ENCODE assay signal across 9 cellular contexts in the genomic region with DNA sequence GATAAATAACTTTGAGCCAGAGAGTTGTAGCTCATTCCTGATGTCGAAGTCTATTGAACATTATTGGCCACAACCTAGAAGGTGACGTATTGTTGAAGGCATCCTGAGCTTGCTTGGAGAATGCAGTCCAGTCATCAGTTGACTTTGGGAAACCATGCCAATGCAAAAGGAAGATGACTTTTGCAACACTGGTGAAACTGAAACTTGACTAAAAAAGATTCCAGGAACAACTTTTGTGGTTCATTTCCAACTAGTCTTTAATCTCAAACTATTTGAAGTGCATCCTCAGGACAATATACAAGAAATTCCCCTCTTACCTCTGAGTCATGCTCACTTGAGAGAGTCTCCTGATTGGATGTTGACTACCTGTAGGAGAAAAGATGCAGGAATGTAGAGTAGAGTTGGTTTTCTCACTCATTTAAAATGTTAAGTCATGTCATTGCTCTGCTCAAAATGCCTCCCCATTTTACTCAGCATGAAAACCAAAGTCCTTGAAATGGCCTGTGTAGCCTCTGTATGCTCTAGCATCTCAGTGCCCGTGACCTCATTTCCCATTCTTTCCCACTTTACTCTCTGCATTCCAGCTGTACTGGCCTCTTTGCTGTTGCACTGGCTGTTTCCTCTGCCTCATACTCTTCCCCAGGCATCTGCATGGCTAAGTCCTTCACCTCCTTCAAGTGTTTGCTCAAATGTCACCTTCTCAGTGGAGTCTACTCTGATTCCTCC. TPM values are rescaled to one million over a fixed set of nuclear protein-coding genes. Genes with fewer than 3 reads are reported as not detected.
DNase-seq lines count a peak whose midpoint lies in the region; ATAC-seq and TF ChIP-seq lines count a peak whose summit lies in the region.
"Had no signal": no experiment of that assay in that cellular context is flagged by ENCODE, and none has a peak within 500 bp of the region (broad histone marks: within the 10 kb centered on the region; RNA-seq: fewer than 3 reads in every experiment).

No MANE protein-coding gene starts in this region.

- H2BK5ac ChIP-seq in IMR-90 (ENCODE audit: low read depth, low read length, poor library complexity, severe bottlenecking) (peak overlapping the region; percentile 35), mesenchymal stem cell (ENCODE audit: low read depth, low read length, poor library complexity, severe bottlenecking) (no peak overlapping the region)

- no peaks in the 10 kb centered on the region for H3K9me3 Mint-ChIP-seq in activated naive CD8-positive, alpha-beta T cell treated with anti-CD3 and anti-CD28 coated beads, Interleukin-2, amount 50 U/mL, for 24 hours

- no peak for TF ChIP-seq CTCF in IMR-90 (conservative IDR thresholded peaks at IDR 0.05; ENCODE audit: low read depth, low read length)

- H3K79me1 ChIP-seq in IMR-90 (ENCODE audit: low read depth in 1 of 2, low read length in 2 of 2) (no peaks in the 10 kb centered on the region), mesenchymal stem cell (replicated peaks; ENCODE audit: low read length, poor library complexity, severe bottlenecking) (no peaks in the 10 kb centered on the region)

- CTCF ChIA-PET in IMR-90 (lab: Yijun Ruan, JAX): no interaction called here

- no peaks in the 10 kb centered on the region for H3K27me3 Mint-ChIP-seq in activated naive CD8-positive, alpha-beta T cell treated with anti-CD3 and anti-CD28 coated beads, Interleukin-2, amount 50 U/mL, for 24 hours

- H4K5ac ChIP-seq in IMR-90 (ENCODE audit: low read depth, low read length): no peak overlapping the region

- peaks cover 33% of the 10 kb centered on the region for H3K4me1 Mint-ChIP-seq in activated naive CD8-positive, alpha-beta T cell treated with anti-CD3 and anti-CD28 coated beads, Interleukin-2, amount 50 U/mL, for 24 hours

- no peak overlapping the region for H4K91ac ChIP-seq in IMR-90 (ENCODE audit: insufficient read depth, low read depth, low read length)
- H4K91ac ChIP-seq in mesenchymal stem cell (ENCODE audit: low read length): no peak overlapping the region

- POLR2A ChIA-PET in IMR-90 (lab: Charles Lee; ENCODE audit: unreplicated experiment): no interaction called here

- H3K23ac ChIP-seq in IMR-90 (ENCODE audit: low read depth, low read length) (no peak overlapping the region), mesenchymal stem cell (ENCODE audit: low read length in 2 of 2) (no peak overlapping the region)

- H2AK5ac ChIP-seq in IMR-90 (ENCODE audit: low read depth, low read length) (no peak overlapping the region), mesenchymal stem cell (ENCODE audit: low read length, severe bottlenecking) (no peak overlapping the region)

- H3K36me3 ChIP-seq in IMR-90 (ENCODE audit: control insufficient read depth, insufficient read depth, low read length) (no peaks in the 10 kb centered on the region), mesenchymal stem cell (ENCODE audit: control insufficient read depth in 1 of 2, insufficient read depth in 2 of 2, low read depth in 1 of 2, low read length in 2 of 2) (no peaks in the 10 kb centered on the region)

- H3K27me3 ChIP-seq in IMR-90 (ENCODE audit: control insufficient read depth, insufficient read depth, low read length) (no peaks in the 10 kb centered on the region), mesenchymal stem cell (ENCODE audit: control insufficient read depth in 1 of 2, insufficient read depth in 1 of 2, low read length in 2 of 2) (no peaks in the 10 kb centered on the region)

- H3K9me1 ChIP-seq in IMR-90 (ENCODE audit: insufficient read depth, low read length): no peaks in the 10 kb centered on the region

- no peak overlapping the region for H3K4me2 ChIP-seq in IMR-90 (ENCODE audit: low read depth, low read length)
- H3K4me2 ChIP-seq in mesenchymal stem cell (ENCODE audit: low read length, poor library complexity, severe bottlenecking): no peak overlapping the region

- no peak for TF ChIP-seq RAD21 in IMR-90 (IDR thresholded peaks at IDR 0.05; ENCODE audit: low read length)

- dilution Hi-C loops in IMR-90 (cut with HindIII; ENCODE audit: low sequenced_read_pairs, unreplicated experiment): no loop called here

- ATAC-seq in IMR-90 (ENCODE audit: low read depth) (peak; percentile 37; the same call in 1 of the 2 replicates), HG03135 (IDR thresholded peaks at IDR 0.05; ENCODE audit: unreplicated experiment) (no peak)
- ATAC-seq in activated naive CD8-positive, alpha-beta T cell treated with anti-CD3 and anti-CD28 coated beads, Interleukin-2, amount 50 U/mL, for 24 hours: peak; percentile 25

- H3K14ac ChIP-seq in IMR-90 (replicated peaks; ENCODE audit: low read depth, low read length): no peak overlapping the region
- no peak overlapping the region for H3K14ac ChIP-seq in mesenchymal stem cell (ENCODE audit: low read length in 2 of 2)

- intact Hi-C loops in IMR-90 (cut with micrococcal nuclease): no loop called here

- H3K27ac Mint-ChIP-seq in activated naive CD8-positive, alpha-beta T cell treated with anti-CD3 and anti-CD28 coated beads, Interleukin-2, amount 50 U/mL, for 24 hours: peak overlapping the region; percentile 29

- no TSS peak for BruUV-seq in IMR-90 (replicated peaks; lab: Mats Ljungman, UMichigan)

- H2BK15ac ChIP-seq in IMR-90 (ENCODE audit: low read depth, low read length) (no peak overlapping the region), mesenchymal stem cell (ENCODE audit: low read depth, poor library complexity, severe bottlenecking) (no peak overlapping the region)

- in situ Hi-C loops in IMR-90 (cut with MboI; ENCODE audit: low sequenced_read_pairs): no loop called here

- no peak for TF ChIP-seq POLR2A in IMR-90 (IDR thresholded peaks at IDR 0.05; ENCODE audit: low read depth, low read length)

- no peak overlapping the region for H2BK12ac ChIP-seq in mesenchymal stem cell (ENCODE audit: low read length in 2 of 2)

- WGBS in IMR-90 (ENCODE audit: extremely low coverage in 2 of 2, insufficient read length in 1 of 2), 2 experiments: 57% methylated on average over 2 of the region's 3 CpGs; no CpG with 5 or more reads in 1 of the 2 experiments
- 91% methylated on average over 3 of the region's 3 CpGs for WGBS in mesenchymal stem cell

- DNase-seq in EH (ENCODE audit: low read depth) (peak; percentile 84), IMR-90 (peak; percentile 59), mesenchymal stem cell (peak; percentile 59), SHP77 treated with DMSO at 0.1 percent for 48 hours (lab: John Stamatoyannopoulos, UW) (no peak)
- DNase-seq in activated naive CD8-positive, alpha-beta T cell treated with anti-CD3 and anti-CD28 coated beads, Interleukin-2, amount 50 U/mL, for 24 hours: no peak
- no peak for DNase-seq in stimulated activated CD4-positive, alpha-beta T cell treated with anti-CD3 and anti-CD28 coated beads, Interleukin-4, amount 100 ng/mL, for 4 hours
- DNase-seq: GDM1, hippocampal formation had no signal

- H3K18ac ChIP-seq in IMR-90 (ENCODE audit: low read depth, low read length): no peak overlapping the region
- no peak overlapping the region for H3K18ac ChIP-seq in mesenchymal stem cell (ENCODE audit: low read depth in 1 of 2, low read length in 2 of 2)

- no peak overlapping the region for H4K8ac ChIP-seq in IMR-90 (ENCODE audit: low read depth in 2 of 2, low read length in 2 of 2)
- no peak overlapping the region for H4K8ac ChIP-seq in mesenchymal stem cell (ENCODE audit: low read length)

- H3K4me3 ChIP-seq in IMR-90 (ENCODE audit: insufficient read depth, low read depth, low read length): no peak overlapping the region
- peak overlapping the region in 1 of 2 experiments; percentile 15 for H3K4me3 ChIP-seq in mesenchymal stem cell (ENCODE audit: insufficient read depth in 1 of 2, low read depth in 1 of 2, low read length in 2 of 2)

- H2AK9ac ChIP-seq in IMR-90 (replicated peaks; ENCODE audit: low read depth, low read length, poor library complexity): no peak overlapping the region

- H2AFZ ChIP-seq in IMR-90 (replicated peaks; ENCODE audit: low read length, poor library complexity) (no peak overlapping the region), mesenchymal stem cell (ENCODE audit: low read depth, low read length) (no peak overlapping the region)

- no peak overlapping the region for H3K56ac ChIP-seq in IMR-90 (ENCODE audit: extremely low read depth, insufficient read depth, low read length)

- H3K27ac ChIP-seq in IMR-90 (ENCODE audit: insufficient read depth, low read length) (no peak overlapping the region), mesenchymal stem cell (ENCODE audit: low read length, poor library complexity, severe bottlenecking) (peak overlapping the region; percentile 0)

- H3K4me1 ChIP-seq in IMR-90 (ENCODE audit: control insufficient read depth, insufficient read depth, low read length) (no peaks in the 10 kb centered on the region), mesenchymal stem cell (ENCODE audit: control insufficient read depth, insufficient read depth, low read depth, low read length) (peaks cover 2% of the 10 kb centered on the region)

- H3K9ac ChIP-seq in IMR-90 (ENCODE audit: low read depth, low read length) (no peak overlapping the region), mesenchymal stem cell (ENCODE audit: low read length) (peak overlapping the region; percentile 27)

- H2BK120ac ChIP-seq in IMR-90 (ENCODE audit: low read depth, low read length): no peak overlapping the region
- H2BK120ac ChIP-seq in mesenchymal stem cell (ENCODE audit: low read depth, low read length): no peak overlapping the region

- no peaks in the 10 kb centered on the region for H4K20me1 ChIP-seq in IMR-90 (ENCODE audit: insufficient read depth, low read length)

- H3K9me3 ChIP-seq in IMR-90 (ENCODE audit: control insufficient read depth, insufficient read depth, low read length) (no peaks in the 10 kb centered on the region), mesenchymal stem cell (ENCODE audit: control insufficient read depth, low read length) (no peaks in the 10 kb centered on the region)

- no peak overlapping the region for H3K4ac ChIP-seq in IMR-90 (ENCODE audit: low read depth, low read length)
- H3K4ac ChIP-seq in mesenchymal stem cell (ENCODE audit: low read depth in 1 of 2, low read length in 2 of 2): no peak overlapping the region

- no peak overlapping the region for H3K4me3 Mint-ChIP-seq in activated naive CD8-positive, alpha-beta T cell treated with anti-CD3 and anti-CD28 coated beads, Interleukin-2, amount 50 U/mL, for 24 hours

- 0 out of 2 replicates have a peak overlapping the region, but pooled peaks have one; percentile 31 for H2BK20ac ChIP-seq in IMR-90 (ENCODE audit: low read depth, low read length)

- H3K36me3 Mint-ChIP-seq in activated naive CD8-positive, alpha-beta T cell treated with anti-CD3 and anti-CD28 coated beads, Interleukin-2, amount 50 U/mL, for 24 hours (ENCODE audit: low read depth): no peaks in the 10 kb centered on the region

RNA-seq across cellular contexts. Expression of gene LEPR, which starts 24.4 kb away (rescaled TPM):
- 8.8 and 9.2 TPM in 2 replicates for total RNA-seq in IMR-90 (2012; rRNA removed)
- polyA plus RNA-seq in IMR-90 (2012; rRNA removed): 1.9 and 2.1 TPM in 2 replicates
- polyA plus RNA-seq in IMR-90 (2012; cell fraction: cytosol; rRNA removed): 0.35 and 0.43 TPM in 2 replicates
- 0.13 and 1.9 TPM in 2 replicates for polyA plus RNA-seq in IMR-90 (2012; cell fraction: nucleus; rRNA removed; ENCODE audit: low replicate concordance)
- polyA plus RNA-seq in mesenchymal stem cell (2013, experiment 1 of 2): 55.1 TPM
- polyA plus RNA-seq in mesenchymal stem cell (2013, experiment 2 of 2): 58.6 TPM

RNA-seq across cellular contexts. Expression of gene LEPROT, which starts 24.4 kb away (rescaled TPM):
- 21.0 and 37.2 TPM in 2 replicates for total RNA-seq in IMR-90 (2012; rRNA removed)
- 30.5 and 40.2 TPM in 2 replicates for polyA plus RNA-seq in IMR-90 (2012; rRNA removed)
- polyA plus RNA-seq in IMR-90 (2012; cell fraction: cytosol; rRNA removed): 14.2 and 24.4 TPM in 2 replicates
- polyA plus RNA-seq in IMR-90 (2012; cell fraction: nucleus; rRNA removed; ENCODE audit: low replicate concordance): 9.5 and 50.4 TPM in 2 replicates
- polyA plus RNA-seq in mesenchymal stem cell (2013, experiment 1 of 2): 121 TPM
- polyA plus RNA-seq in mesenchymal stem cell (2013, experiment 2 of 2): 125 TPM

Comparison
In these comparisons a context has a peak if more than half of its experiments do, and no peak if none do; other contexts are left out.
1. DNase-seq: peak in EH (single experiment), IMR-90 (single experiment) and mesenchymal stem cell (single experiment); none in activated naive CD8-positive, alpha-beta T cell treated with anti-CD3 and anti-CD28 coated beads, Interleukin-2, amount 50 U/mL, for 24 hours (single experiment), stimulated activated CD4-positive, alpha-beta T cell treated with anti-CD3 and anti-CD28 coated beads, Interleukin-4, amount 100 ng/mL, for 4 hours (0 of 2) and SHP77 treated with DMSO at 0.1 percent for 48 hours (single experiment).